15 cellular contexts compared by ENCODE assay signal in genomic region chr9:107280543-107280942, GRCh38. TPM values are rescaled to one million over a fixed set of nuclear protein-coding genes. Genes with fewer than 3 reads are reported as not detected.
DNase-seq lines count a peak whose midpoint lies in the region; ATAC-seq, FAIRE-seq and TF ChIP-seq lines count a peak whose summit lies in the region.
"Had no signal": no experiment of that assay in that cellular context is flagged by ENCODE, and none has a peak within 500 bp of the region (broad histone marks: within the 10 kb centered on the region; RNA-seq: fewer than 3 reads in every experiment).

No MANE protein-coding gene starts in this region.

- H3K27me3 ChIP-seq in Caco-2 (replicated peaks; ENCODE audit: control insufficient read depth, insufficient read depth, low read length), result no peaks in the 10 kb centered on the region
- H3K27me3 ChIP-seq in GM12878 (replicated peaks in 1 of 2; ENCODE audit: control insufficient read depth in 2 of 2, insufficient read depth in 2 of 2, low read length in 1 of 2), result no peaks in the 10 kb centered on the region
- H3K27me3 ChIP-seq: stomach had no signal

- H3K4me3 Mint-ChIP-seq in Caco-2 (ENCODE audit: unreplicated experiment) (peak overlapping the region; percentile 93), mesothelial cell of epicardium (no peak overlapping the region)

- H3K4me2 ChIP-seq in GM12878 (ENCODE audit: control insufficient read depth, insufficient read depth), result no peak overlapping the region

- POLR2A ChIA-PET in Caco-2 (lab: Charles Lee) (no interaction called here), GM12878 (lab: Charles Lee) (interaction anchor here (0.6 to 4.5 kb wide), 5 partner anchors 10 to 74 kb away, joined by 4 to 39 read pairs (median 12); no protein-coding TSS in a partner anchor)

- H3K4me1 ChIP-seq in Caco-2 (peaks cover 38% of the 10 kb centered on the region), GM12878 (ENCODE audit: control insufficient read depth, insufficient read depth, low read length) (peaks cover 10% of the 10 kb centered on the region)

- TF ChIP-seq EP300 in GM12878 (IDR thresholded peaks at IDR 0.05; ENCODE audit: borderline replicate concordance in 1 of 2, control insufficient read depth in 1 of 2, low read depth in 2 of 2, low read length in 2 of 2), result no peak

- H3K36me3 ChIP-seq in Caco-2 (ENCODE audit: control insufficient read depth, insufficient read depth, low read length) (no peaks in the 10 kb centered on the region), GM12878 (ENCODE audit: control insufficient read depth in 2 of 2, insufficient read depth in 2 of 2, low read length in 1 of 2) (no peaks in the 10 kb centered on the region)
- H3K36me3 ChIP-seq: stomach had no signal

- no peak overlapping the region for H3K27ac ChIP-seq in GM12878 (ENCODE audit: control insufficient read depth, insufficient read depth)

- no peaks in the 10 kb centered on the region for H4K20me1 ChIP-seq in GM12878 (ENCODE audit: control insufficient read depth, insufficient read depth)

- TF ChIP-seq CTCF in Caco-2 (IDR thresholded peaks at IDR 0.05; ENCODE audit: insufficient read depth in 1 of 2, low read depth in 1 of 2, low read length in 1 of 2, severe bottlenecking in 1 of 2, unreplicated experiment in 1 of 2), result no peak
- TF ChIP-seq CTCF in GM12878 (IDR thresholded peaks at IDR 0.05 in 2 of 3, conservative IDR thresholded peaks at IDR 0.05 in 1 of 3; ENCODE audit: control insufficient read depth in 2 of 3, extremely low read depth in 1 of 3, insufficient read depth in 1 of 3, low read depth in 3 of 3, low read length in 3 of 3), result no peak
- TF ChIP-seq CTCF in mesothelial cell of epicardium (IDR thresholded peaks at IDR 0.05; ENCODE audit: unreplicated experiment), result no peak

- H3K9me3 Mint-ChIP-seq in Caco-2 (ENCODE audit: unreplicated experiment) (no peaks in the 10 kb centered on the region), mesothelial cell of epicardium (no peaks in the 10 kb centered on the region)
- H3K9me3 Mint-ChIP-seq: CD8-positive, alpha-beta memory T cell had no signal

- H3K79me2 ChIP-seq in GM12878 (ENCODE audit: control insufficient read depth, insufficient read depth, low read length), result peaks cover 25% of the 10 kb centered on the region

- no peak overlapping the region for H3K9ac ChIP-seq in GM12878 (ENCODE audit: control insufficient read depth, insufficient read depth, low read length)

- H3K4me1 Mint-ChIP-seq in Caco-2 (ENCODE audit: low read depth, unreplicated experiment) (peaks cover 27% of the 10 kb centered on the region), mesothelial cell of epicardium (peaks cover 29% of the 10 kb centered on the region)

- RAD21 ChIA-PET in GM12878 (lab: Charles Lee; ENCODE audit: unreplicated experiment), result interaction anchor here (0.8 to 6.9 kb wide), 7 partner anchors 11 to 106 kb away, joined by 3 to 84 read pairs (median 10); no protein-coding TSS in a partner anchor

- DNase-seq in Caco-2 (peak in 1 of 2 experiments; percentile 50), HPDE6-E6E7 (ENCODE audit: extremely low spot score) (peak; percentile 55), GM12878 (ENCODE audit: low read depth, low spot score) (no peak), mesothelial cell of epicardium (ENCODE audit: low spot score in 2 of 2, unreplicated experiment in 2 of 2) (no peak), RCC 7860 (ENCODE audit: low spot score) (no peak)
- DNase-seq: activated CD4-positive, CD25-positive, alpha-beta regulatory T cell; activated gamma-delta T cell; CD8-positive, alpha-beta memory T cell; posterior cingulate gyrus; SHP77; stomach had no signal

- H3K4me3 ChIP-seq in Caco-2 (ENCODE audit: low read depth, low read length) (no peak overlapping the region), GM12878 (no peak overlapping the region)
- H3K4me3 ChIP-seq: stomach had no signal

- H3K36me3 Mint-ChIP-seq in Caco-2 (ENCODE audit: insufficient read depth, unreplicated experiment) (peaks cover 23% of the 10 kb centered on the region), mesothelial cell of epicardium (no peaks in the 10 kb centered on the region)

- no peak for TF ChIP-seq RAD21 in GM12878 (IDR thresholded peaks at IDR 0.05; ENCODE audit: insufficient read depth, low read depth, low read length)

- no peak overlapping the region for H2AFZ ChIP-seq in GM12878 (ENCODE audit: control insufficient read depth, low read depth, low read length)

- FAIRE-seq in GM12878 (lab: Jason Lieb, UNC) (no peak), RCC 7860 (lab: Jason Lieb, UNC) (no peak)
- FAIRE-seq: frontal cortex had no signal

- WGBS in GM12878 (ENCODE audit: insufficient coverage, insufficient replicate concordance, low lambda C conversion rate, missing lambda C conversion rate), result 100% methylated on average over 3 of the region's 3 CpGs

- SMC1A ChIA-PET in GM12878 (lab: Charles Lee; ENCODE audit: uncharacterized antibody, unreplicated experiment), result interaction anchor here (1.5 to 8.7 kb wide), 10 partner anchors 11 to 107 kb away, joined by 3 to 104 read pairs (median 7); no protein-coding TSS in a partner anchor

- BruUV-seq in Caco-2 (replicated peaks; lab: Mats Ljungman, UMichigan), result no TSS peak
- BruUV-seq in GM12878 (replicated peaks; lab: Mats Ljungman, UMichigan), result no TSS peak

- in situ Hi-C loops in GM12878 (cut with MboI), result no loop called here

- CTCF ChIA-PET in Caco-2 (lab: Charles Lee), result no interaction called here
- CTCF ChIA-PET in GM12878 (lab: Yijun Ruan, JAX), result interaction anchor here (1.5 to 3.1 kb wide), 4 partner anchors 10 to 41 kb away, joined by 6 to 17 read pairs (median 16); no protein-coding TSS in a partner anchor

- intact Hi-C loops in Caco-2 (cut with micrococcal nuclease; ENCODE audit: unreplicated experiment) (no loop called here), GM12878 (cut with micrococcal nuclease; ENCODE audit: unreplicated experiment) (loop anchor here (5.0 to 10.0 kb wide), 2 partner anchors 108 to 246 kb away; no protein-coding TSS in a partner anchor)

- TF ChIP-seq POLR2A in GM12878 (IDR thresholded peaks at IDR 0.05; ENCODE audit: low read depth, low read length), result no peak

- H3K9me3 ChIP-seq in Caco-2 (0 out of 2 replicates have a peak, but pooled peaks cover 4% of the 10 kb centered on the region), GM12878 (replicated peaks; ENCODE audit: control insufficient read depth, insufficient read depth, low read length) (no peaks in the 10 kb centered on the region)
- H3K9me3 ChIP-seq: stomach had no signal

- H3K27me3 Mint-ChIP-seq in Caco-2 (ENCODE audit: insufficient read depth, unreplicated experiment) (no peaks in the 10 kb centered on the region), mesothelial cell of epicardium (ENCODE audit: low read depth) (no peaks in the 10 kb centered on the region)

- ATAC-seq in GM12878 (no peak), GM18907 (IDR thresholded peaks at IDR 0.05; ENCODE audit: unreplicated experiment) (no peak), GM18520 (IDR thresholded peaks at IDR 0.05; ENCODE audit: unreplicated experiment) (no peak), GM18861 (IDR thresholded peaks at IDR 0.05; ENCODE audit: unreplicated experiment) (no peak)

- H3K27ac Mint-ChIP-seq in Caco-2 (ENCODE audit: unreplicated experiment) (peak overlapping the region; percentile 53), mesothelial cell of epicardium (peak overlapping the region; percentile 58)

TF ChIP-seq in GM12878, 131 proteins besides CTCF, POLR2A, EP300 and RAD21:
- no peak for TF ChIP-seq KLF5 (IDR thresholded peaks at IDR 0.05; ENCODE audit: partially characterized antibody)
- TF ChIP-seq CHD2 (IDR thresholded peaks at IDR 0.05; ENCODE audit: borderline replicate concordance, low read depth, low read length), result no peak
- TF ChIP-seq MEF2B (IDR thresholded peaks at IDR 0.05; ENCODE audit: partially characterized antibody, poor library complexity, severe bottlenecking), result no peak
- TF ChIP-seq ATF7 (IDR thresholded peaks at IDR 0.05; ENCODE audit: low read depth), result 0 out of 2 replicates have a peak, but pooled peaks have one; percentile 25

RNA-seq across cellular contexts. Expression of gene RAD23B, which starts 2.5 kb away (rescaled TPM):
- total RNA-seq in Caco-2 (2022) (188 TPM in 2 replicates), GM12878 (2014; rRNA removed) (36.1 and 37.4 TPM in 2 replicates), GM12878 (2014; rRNA removed; fragmentation: Illumina TruSeq; extraction: Trizol) (98.9 and 101 TPM in 2 replicates), GM12878 (2021) (108 and 116 TPM in 2 replicates), mesothelial cell of epicardium (97.5 to 105 TPM (median 101 TPM) in 3 replicates)
- 48.5 and 52.7 TPM in 2 replicates for total RNA-seq in GM12878 (2013; cell fraction: nucleolus; rRNA removed)
- 38.4 TPM for polyA plus RNA-seq in GM12878 (2011; ENCODE audit: low read depth)
- polyA plus RNA-seq in GM12878 (2011; rRNA removed) (241 and 256 TPM in 2 replicates), GM12878 (2014; fragmentation: Illumina TruSeq; extraction: Trizol) (143 and 150 TPM in 2 replicates), GM12878 (2014; fragmentation: Nextera tagmentation; extraction: Ambion mirVana) (10 to 100 TPM; 24.1 to 26.4 TPM), GM12878 (2014; rRNA removed) (73.1 and 73.5 TPM in 2 replicates), GM12878 (2016; fragmentation: Nextera tagmentation; extraction: Ambion mirVana) (10 to 100 TPM; 10.3 to 10.5 TPM)
- 195 and 228 TPM in 2 replicates for polyA plus RNA-seq in GM12878 (2011; cell fraction: cytosol; rRNA removed)
- 62.2 and 64.1 TPM in 2 replicates for polyA plus RNA-seq in GM12878 (2011; cell fraction: nucleus; rRNA removed)
- 58.1 and 60.0 TPM in 2 replicates for polyA plus RNA-seq in GM12878 (2012)
- polyA minus RNA-seq in GM12878 (2011; rRNA and poly(A)+ RNA removed), result 209 and 261 TPM in 2 replicates
- 141 and 153 TPM in 2 replicates for polyA minus RNA-seq in GM12878 (2011; cell fraction: cytosol; rRNA and poly(A)+ RNA removed)
- 34.8 and 64.1 TPM in 2 replicates for polyA minus RNA-seq in GM12878 (2011; cell fraction: nucleus; rRNA and poly(A)+ RNA removed)
